11 cellular contexts compared by ENCODE assay signal in the genomic region with DNA sequence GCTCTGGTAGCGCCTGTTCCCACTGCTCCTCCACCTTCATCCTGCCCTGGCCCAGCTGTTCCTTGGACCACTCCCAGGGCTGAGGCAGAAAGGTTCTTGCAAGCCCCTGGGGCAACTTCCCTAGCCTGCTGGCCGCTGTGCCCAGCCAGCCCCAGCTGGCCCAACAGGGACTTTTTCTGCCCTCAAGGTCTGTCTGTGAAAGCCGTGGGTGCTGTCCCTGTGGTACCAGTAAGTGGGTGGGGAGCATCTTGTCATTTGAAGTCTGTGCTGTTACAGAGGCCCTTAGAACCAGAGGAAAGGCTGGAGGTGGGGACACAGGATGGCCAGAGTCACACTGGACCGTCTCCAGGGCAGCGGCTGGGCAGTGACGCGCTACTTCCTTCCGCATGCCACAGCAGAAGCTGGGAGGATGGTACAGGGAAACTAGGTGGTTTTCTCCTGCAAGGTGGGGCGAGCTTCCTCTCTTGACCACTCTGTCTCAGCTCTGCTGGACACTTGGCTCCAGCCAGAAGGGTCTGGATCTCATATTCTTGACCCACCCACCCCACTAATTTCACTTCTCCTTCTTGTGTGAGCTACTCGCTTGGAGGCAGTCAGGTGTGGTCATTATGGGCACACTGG.
DNase-seq lines count a peak whose midpoint lies in the region; ATAC-seq and TF ChIP-seq lines count a peak whose summit lies in the region.
"Had no signal": no experiment of that assay in that cellular context is flagged by ENCODE, and none has a peak within 500 bp of the region (broad histone marks: within the 10 kb centered on the region; RNA-seq: fewer than 3 reads in every experiment).

No MANE protein-coding gene starts in this region.

- TF ChIP-seq EP300 in stomach (IDR thresholded peaks at IDR 0.05): no peak

- WGBS in right lobe of liver (ENCODE audit: insufficient coverage, low coverage, low lambda C conversion rate, missing lambda C conversion rate): 67% methylated on average over 4 of the region's 10 CpGs
- WGBS in stomach, 5 donors: 48 to 62% (median 52%) methylated on average over 7 to 10 of the region's 10 CpGs

- H3K27me3 ChIP-seq in right lobe of liver (no peaks in the 10 kb centered on the region), stomach (peaks cover 0 to 35% (median 0%) of the 10 kb centered on the region in 3 donors)

- H3K4me3 ChIP-seq in right lobe of liver (no peak overlapping the region), stomach (no peak overlapping the region)
- H3K4me3 ChIP-seq: SK-N-MC had no signal

- ATAC-seq in GM21529 (IDR thresholded peaks at IDR 0.05; ENCODE audit: unreplicated experiment): peak; percentile 28
- ATAC-seq in right lobe of liver: peak; percentile 82 to 89 (median 88)
- ATAC-seq in HG03196 (IDR thresholded peaks at IDR 0.05; ENCODE audit: unreplicated experiment): no peak
- no peak for ATAC-seq in HG03354 (IDR thresholded peaks at IDR 0.05; ENCODE audit: poor library complexity, severe bottlenecking, unreplicated experiment)

- TF ChIP-seq CTCF in right lobe of liver (IDR thresholded peaks at IDR 0.05) (no peak), stomach (IDR thresholded peaks at IDR 0.05) (no peak)

- H3K4me1 ChIP-seq in right lobe of liver (no peaks in the 10 kb centered on the region), stomach (peaks cover 0 to 13% (median 6%) of the 10 kb centered on the region in 4 donors)

- no peak for TF ChIP-seq POLR2A in right lobe of liver (IDR thresholded peaks at IDR 0.05)
- no peak for TF ChIP-seq POLR2A in stomach (IDR thresholded peaks at IDR 0.05)

- H3K9me3 ChIP-seq in right lobe of liver: no peaks in the 10 kb centered on the region
- H3K9me3 ChIP-seq in stomach: no peaks in the 10 kb centered on the region

- intact Hi-C loops in right lobe of liver (cut with DNase I): no loop called here
- intact Hi-C loops in stomach (cut with DNase I; ENCODE audit: low total_unique reads): no loop called here

- peak in 9 of 61 donors; percentile 1 to 25 (median 8) for DNase-seq in caudate nucleus (lab: John Stamatoyannopoulos, UW)
- DNase-seq in right lobe of liver: peak; percentile 63 to 74 (median 71)
- peak; percentile 55 for DNase-seq in stomach
- DNase-seq in DMS153 treated with DMSO at 0.1 percent for 48 hours (lab: John Stamatoyannopoulos, UW; ENCODE audit: unreplicated experiment): no peak
- no peak for DNase-seq in NCI-H446 treated with DMSO at 0.1 percent for 48 hours (lab: John Stamatoyannopoulos, UW)
- DNase-seq: NCI-H2171; stimulated activated CD4-positive, alpha-beta T cell treated with anti-CD3 and anti-CD28 coated beads, Interleukin-4, amount 100 ng/mL, for 4 hours had no signal

- no peaks in the 10 kb centered on the region for H3K36me3 ChIP-seq in right lobe of liver
- no peaks in the 10 kb centered on the region for H3K36me3 ChIP-seq in stomach

- H3K27ac ChIP-seq in caudate nucleus (ENCODE audit: low read depth, low read length) (peak overlapping the region; percentile 62), right lobe of liver (peak overlapping the region in 1 of 3 donors; percentile 29), stomach (peak overlapping the region in 4 of 5 donors; percentile 67 to 81 (median 71))
- H3K27ac ChIP-seq: SK-N-MC had no signal

Comparison
In these comparisons a context has a peak if more than half of its experiments do, and no peak if none do; other contexts are left out.
1. ATAC-seq: peak in GM21529 (single experiment) and right lobe of liver (4 of 4); none in HG03196 (single experiment) and HG03354 (single experiment).
2. DNase-seq: peak in right lobe of liver (3 of 3) and stomach (single experiment); none in DMS153 treated with DMSO at 0.1 percent for 48 hours (single experiment) and NCI-H446 treated with DMSO at 0.1 percent for 48 hours (single experiment).